9 cellular contexts compared by ENCODE assay signal in the genomic region with DNA sequence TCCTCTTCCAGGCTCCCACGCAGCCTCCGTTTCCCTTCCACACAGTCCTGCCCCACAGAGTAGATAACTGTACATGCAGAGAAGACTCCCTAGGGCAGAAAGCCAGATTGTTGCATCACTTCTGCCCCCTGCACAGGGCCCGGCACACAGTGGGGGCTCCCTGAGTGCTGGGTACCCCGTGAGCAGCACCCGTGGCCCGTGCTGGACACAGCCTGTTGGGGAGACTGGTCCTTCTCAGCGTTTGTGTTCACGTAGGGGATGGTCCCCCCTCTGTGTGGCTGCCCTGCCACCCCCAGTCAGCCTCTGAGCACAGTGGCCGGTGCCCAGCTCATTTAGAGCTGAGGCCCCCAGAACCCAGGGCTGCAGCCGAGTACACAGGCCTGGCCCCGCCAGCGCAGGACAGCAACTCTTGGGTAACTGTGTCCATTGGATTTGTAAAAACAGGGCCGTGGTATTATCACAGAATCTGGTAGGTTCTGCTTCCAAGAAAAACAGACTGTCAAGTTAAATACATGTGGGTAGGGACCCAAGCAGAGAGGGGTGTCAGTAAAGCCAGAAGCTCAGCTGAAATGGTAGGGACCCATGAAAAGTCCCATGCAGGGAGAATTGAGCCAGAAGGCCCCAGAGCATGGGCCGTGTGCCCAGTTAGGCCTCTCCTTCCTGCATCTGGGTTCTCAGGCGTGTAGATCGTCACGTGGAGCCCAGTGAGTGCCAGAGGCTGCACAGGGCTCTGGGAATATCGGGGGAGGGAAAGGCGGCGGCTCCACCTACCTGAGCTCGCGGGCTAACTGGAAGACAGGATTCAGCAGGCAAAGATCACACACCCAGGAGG.
DNase-seq lines count a peak whose midpoint lies in the region; ATAC-seq and TF ChIP-seq lines count a peak whose summit lies in the region.
"Had no signal": no experiment of that assay in that cellular context is flagged by ENCODE, and none has a peak within 500 bp of the region (broad histone marks: within the 10 kb centered on the region; RNA-seq: fewer than 3 reads in every experiment).

No MANE protein-coding gene starts in this region.

- no peak overlapping the region for H2BK5ac ChIP-seq in mesendoderm (ENCODE audit: low read length)

- 43 to 69% methylated on average over 6 to 9 of the region's 22 CpGs for whole genome bisulfite sequencing in esophagus squamous epithelium, 2 donors
- WGBS in mesendoderm (ENCODE audit: extremely low coverage, insufficient coverage, low lambda C conversion rate): no CpG with 5 or more reads among the region's 22 CpGs
- WGBS in aorta, 2 donors: 37 to 43% methylated on average over 22 of the region's 22 CpGs

- no peaks in the 10 kb centered on the region for H3K27me3 ChIP-seq in esophagus squamous epithelium
- H3K27me3 ChIP-seq in mesendoderm (ENCODE audit: insufficient read depth, low read length, poor library complexity): no peaks in the 10 kb centered on the region
- no peaks in the 10 kb centered on the region for H3K27me3 ChIP-seq in aorta (ENCODE audit: control insufficient read depth in 1 of 2, insufficient read depth in 2 of 2, low read length in 1 of 2)

- H3K4me3 ChIP-seq in esophagus squamous epithelium (peak overlapping the region in 2 of 4 donors; percentile 19 to 43), mesendoderm (ENCODE audit: low read length) (no peak overlapping the region), aorta (ENCODE audit: low read length in 2 of 2) (no peak overlapping the region)

- H3K9ac ChIP-seq in mesendoderm (ENCODE audit: low read length): no peak overlapping the region

- H3K23ac ChIP-seq in mesendoderm (ENCODE audit: low read length): no peak overlapping the region

- no peak overlapping the region for H2AK5ac ChIP-seq in mesendoderm (ENCODE audit: low read length)

- H2BK15ac ChIP-seq in mesendoderm (replicated peaks; ENCODE audit: low read depth): no peak overlapping the region

- no peak overlapping the region for H4K8ac ChIP-seq in mesendoderm (ENCODE audit: low read depth, low read length)

- DNase-seq in NCI-H446 treated with DMSO at 0.1 percent for 48 hours (lab: John Stamatoyannopoulos, UW) (peak; percentile 83), esophagus squamous epithelium (lab: John Stamatoyannopoulos, UW) (peak; percentile 6), mesendoderm (peak; percentile 27), aorta (peak; percentile 87 to 90), epidermal melanocyte (ENCODE audit: insufficient read length, low spot score) (no peak), globus pallidus (ENCODE audit: low spot score) (no peak)
- DNase-seq: activated naive CD8-positive, alpha-beta T cell treated with anti-CD3 and anti-CD28 coated beads for 36 hours had no signal

- intact Hi-C loops in esophagus squamous epithelium (cut with DNase I): no loop called here
- intact Hi-C loops in aorta (cut with DNase I): no loop called here

- H3K4me1 ChIP-seq in esophagus squamous epithelium (peaks cover 11 to 30% (median 21%) of the 10 kb centered on the region in 3 donors), mesendoderm (ENCODE audit: control insufficient read depth, low read depth, low read length) (no peaks in the 10 kb centered on the region), aorta (ENCODE audit: control insufficient read depth in 1 of 2, insufficient read depth in 2 of 2, low read length in 2 of 2) (peaks cover 0 to 4% of the 10 kb centered on the region in 2 donors)

- H3K4me2 ChIP-seq in mesendoderm (ENCODE audit: low read length): no peak overlapping the region

- TF ChIP-seq POLR2A in esophagus squamous epithelium (IDR thresholded peaks at IDR 0.05): peak in 1 of 4 donors; percentile 10

- H3K36me3 ChIP-seq in esophagus squamous epithelium (no peaks in the 10 kb centered on the region), mesendoderm (ENCODE audit: control insufficient read depth, insufficient read depth, low read length) (no peaks in the 10 kb centered on the region), aorta (ENCODE audit: control insufficient read depth in 1 of 2, insufficient read depth in 2 of 2, low read length in 1 of 2) (no peaks in the 10 kb centered on the region)

- no peak for TF ChIP-seq CTCF in esophagus squamous epithelium (IDR thresholded peaks at IDR 0.05)

- H4K5ac ChIP-seq in mesendoderm (ENCODE audit: low read length): no peak overlapping the region

- no peaks in the 10 kb centered on the region for H3K79me2 ChIP-seq in mesendoderm (ENCODE audit: control insufficient read depth, insufficient read depth, low read length)

- peak overlapping the region; percentile 52 to 82 (median 80) for H3K27ac ChIP-seq in esophagus squamous epithelium
- H3K27ac ChIP-seq in mesendoderm (ENCODE audit: low read depth, low read length): no peak overlapping the region
- no peak overlapping the region for H3K27ac ChIP-seq in aorta (ENCODE audit: low read depth in 1 of 2, low read length in 2 of 2)

- H3K4ac ChIP-seq in mesendoderm (ENCODE audit: low read depth, low read length): no peak overlapping the region

- no peak overlapping the region for H2BK120ac ChIP-seq in mesendoderm (ENCODE audit: low read depth, low read length)

- no peak overlapping the region for H3K18ac ChIP-seq in mesendoderm (ENCODE audit: low read length)

- ATAC-seq in aorta (ENCODE audit: low FRiP score) (peak; percentile 71), GM18858 (IDR thresholded peaks at IDR 0.05; ENCODE audit: unreplicated experiment) (no peak)
- ATAC-seq: HCT116 had no signal

- H3K9me3 ChIP-seq in esophagus squamous epithelium: no peaks in the 10 kb centered on the region
- no peaks in the 10 kb centered on the region for H3K9me3 ChIP-seq in aorta (ENCODE audit: control insufficient read depth, low read length)

- H3K79me1 ChIP-seq in mesendoderm (ENCODE audit: low read length): no peaks in the 10 kb centered on the region

- peak overlapping the region; percentile 7 for H3K56ac ChIP-seq in mesendoderm (ENCODE audit: low read length)

Comparison
In these comparisons a context has a peak if more than half of its experiments do, and no peak if none do; other contexts are left out.
1. DNase-seq: peak in NCI-H446 treated with DMSO at 0.1 percent for 48 hours (single experiment), esophagus squamous epithelium (single experiment), mesendoderm (single experiment) and aorta (2 of 2); none in epidermal melanocyte (single experiment) and globus pallidus (single experiment).
2. H3K27ac ChIP-seq: peak in esophagus squamous epithelium (4 of 4); none in mesendoderm (single experiment) and aorta (0 of 2).